In the genomic region with DNA sequence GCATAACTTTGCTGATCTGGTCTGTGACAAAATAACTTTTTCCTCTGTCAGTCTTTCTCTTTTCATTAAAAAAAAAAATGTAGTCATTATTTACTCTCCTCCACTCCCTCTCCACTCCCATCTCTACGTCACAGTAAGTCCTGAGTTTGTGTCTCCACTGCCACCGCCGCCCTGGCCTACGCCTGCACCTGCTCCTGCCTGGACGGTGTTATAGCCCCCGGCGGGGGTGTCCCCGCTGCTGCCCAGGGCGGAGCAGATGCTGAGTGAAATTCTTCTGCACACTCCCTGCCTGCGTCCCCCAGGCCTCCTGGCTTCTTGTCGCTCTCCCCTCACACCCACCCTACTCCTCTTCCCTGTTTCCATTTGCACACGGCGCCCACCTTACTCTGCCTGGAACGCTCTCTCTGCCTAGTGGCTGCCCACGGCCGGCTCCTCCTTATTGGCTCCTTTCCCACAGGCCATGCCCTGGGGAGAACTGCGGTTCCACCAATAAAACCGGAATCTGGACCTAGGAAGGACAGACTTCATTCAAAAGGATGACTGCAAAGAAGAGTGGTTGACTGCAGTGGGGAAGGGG, we compare ENCODE assay signal across 24 cellular contexts. TPM values are rescaled to one million over a fixed set of nuclear protein-coding genes. Genes with fewer than 3 reads are reported as not detected.
DNase-seq lines count a peak whose midpoint lies in the region; ATAC-seq and TF ChIP-seq lines count a peak whose summit lies in the region.
"Had no signal": no experiment of that assay in that cellular context is flagged by ENCODE, and none has a peak within 500 bp of the region (broad histone marks: within the 10 kb centered on the region; RNA-seq: fewer than 3 reads in every experiment).

No MANE protein-coding gene starts in this region.

- H3K4me1 Mint-ChIP-seq in nephron progenitor cell, result peaks cover 61% of the 10 kb centered on the region
- H3K4me1 Mint-ChIP-seq: CD14-positive monocyte; CD8-positive, alpha-beta memory T cell had no signal

- no peak for ATAC-seq in HG02642 (IDR thresholded peaks at IDR 0.05; ENCODE audit: poor library complexity, unreplicated experiment)

- H3K27me3 ChIP-seq in H7 (ENCODE audit: control insufficient read depth, insufficient read depth, low read length), result no peaks in the 10 kb centered on the region
- H3K27me3 ChIP-seq in esophagus squamous epithelium, result peaks cover 0 to 55% (median 0%) of the 10 kb centered on the region in 4 donors
- H3K27me3 ChIP-seq: BE2C had no signal

- H3K27ac Mint-ChIP-seq in nephron progenitor cell, result peak overlapping the region; percentile 89
- H3K27ac Mint-ChIP-seq: CD14-positive monocyte; CD8-positive, alpha-beta memory T cell had no signal

- H3K9me3 Mint-ChIP-seq in nephron progenitor cell, result peaks cover 2% of the 10 kb centered on the region
- H3K9me3 Mint-ChIP-seq: CD8-positive, alpha-beta memory T cell had no signal

- TF ChIP-seq POLR2A in esophagus squamous epithelium (IDR thresholded peaks at IDR 0.05), result no peak

- H3K36me3 ChIP-seq in H7 (replicated peaks; ENCODE audit: control insufficient read depth, insufficient read depth, low read length) (no peaks in the 10 kb centered on the region), esophagus squamous epithelium (no peaks in the 10 kb centered on the region)
- H3K36me3 ChIP-seq: BE2C had no signal

- no peak overlapping the region for H3K27ac ChIP-seq in esophagus squamous epithelium
- H3K27ac ChIP-seq: 22Rv1 had no signal

- no peaks in the 10 kb centered on the region for H3K9me3 ChIP-seq in esophagus squamous epithelium
- H3K9me3 ChIP-seq: BE2C had no signal

- intact Hi-C loops in esophagus squamous epithelium (cut with DNase I), result no loop called here

- H3K4me3 Mint-ChIP-seq in nephron progenitor cell, result peak overlapping the region; percentile 47
- H3K4me3 Mint-ChIP-seq: CD8-positive, alpha-beta memory T cell had no signal

- H3K27me3 Mint-ChIP-seq in nephron progenitor cell (ENCODE audit: low read depth, poor library complexity), result peaks cover 20% of the 10 kb centered on the region

- no peak overlapping the region for H3K4me3 ChIP-seq in H7 (ENCODE audit: insufficient read depth, low read depth, low read length)
- H3K4me3 ChIP-seq in esophagus squamous epithelium, result no peak overlapping the region

- no peak for TF ChIP-seq CTCF in nephron progenitor cell (IDR thresholded peaks at IDR 0.05)
- no peak for TF ChIP-seq CTCF in esophagus squamous epithelium (IDR thresholded peaks at IDR 0.05)

- peak; percentile 54 for DNase-seq in DMS79 treated with DMSO at 0.1 percent for 48 hours (lab: John Stamatoyannopoulos, UW)
- no peak for DNase-seq in DMS79 (lab: John Stamatoyannopoulos, UW)
- DNase-seq in H7, result peak; percentile 45
- DNase-seq in NCI-H69 (lab: John Stamatoyannopoulos, UW), result peak; percentile 48
- no peak for DNase-seq in nephron progenitor cell
- DNase-seq in esophagus squamous epithelium (lab: John Stamatoyannopoulos, UW), result no peak
- no peak for DNase-seq in activated T-cell treated with anti-CD3 and anti-CD28 coated beads, Interleukin-2, amount 50 U/mL, for 48 hours
- DNase-seq: BE2C; CD8-positive, alpha-beta memory T cell; DMS153; EL; GF-D8; Karpas-422; NCI-H1092; NCI-H1436 treated with DMSO at 0.1 percent for 48 hours; NCI-H2029; NCI-H2227 treated with DMSO at 0.1 percent for 48 hours; NCI-H526; Right ventricle myocardium superior; RPMI8226; T-helper 1 cell had no signal

- no peaks in the 10 kb centered on the region for H3K36me3 Mint-ChIP-seq in nephron progenitor cell (ENCODE audit: low read depth)
- H3K36me3 Mint-ChIP-seq: CD14-positive monocyte; CD8-positive, alpha-beta memory T cell had no signal

- WGBS in esophagus squamous epithelium, 2 donors, result 25 to 44% methylated on average over 6 to 12 of the region's 18 CpGs

- H3K4me1 ChIP-seq in esophagus squamous epithelium, result peaks cover 0 to 24% (median 0%) of the 10 kb centered on the region in 3 donors
- H3K4me1 ChIP-seq: BE2C had no signal

RNA-seq across cellular contexts. Expression of a gene that starts 55.2 kb away (rescaled TPM):
- 60.5 and 63.9 TPM in 2 replicates for total RNA-seq in H7 (2014; rRNA removed; shearing (Covaris generic))
- 10 to 100 TPM; 14.1 to 25.4 (median 23.9) TPM for total RNA-seq in esophagus squamous epithelium

Comparison
In these comparisons a context has a peak if more than half of its experiments do, and no peak if none do; other contexts are left out.
1. DNase-seq: peak in DMS79 treated with DMSO at 0.1 percent for 48 hours (single experiment), H7 (single experiment) and NCI-H69 (single experiment); none in DMS79 (single experiment), nephron progenitor cell (single experiment), esophagus squamous epithelium (single experiment) and activated T-cell treated with anti-CD3 and anti-CD28 coated beads, Interleukin-2, amount 50 U/mL, for 48 hours (0 of 2).